Comparison of ENCODE assay signal across 1 cellular context in genomic region chr5:14032944-14033343, GRCh38.
TF ChIP-seq lines count a peak whose summit lies in the region.

No MANE protein-coding gene starts in this region.

TF ChIP-seq in SK-N-SH, 30 proteins besides CTCF, POLR2A, EP300 and RAD21 (continued from another document):
- TF ChIP-seq MAX (IDR thresholded peaks at IDR 0.05; ENCODE audit: low read depth) (no peak), USF1 (IDR thresholded peaks at IDR 0.05; ENCODE audit: borderline replicate concordance, low read depth) (no peak)
